In the genomic region with DNA sequence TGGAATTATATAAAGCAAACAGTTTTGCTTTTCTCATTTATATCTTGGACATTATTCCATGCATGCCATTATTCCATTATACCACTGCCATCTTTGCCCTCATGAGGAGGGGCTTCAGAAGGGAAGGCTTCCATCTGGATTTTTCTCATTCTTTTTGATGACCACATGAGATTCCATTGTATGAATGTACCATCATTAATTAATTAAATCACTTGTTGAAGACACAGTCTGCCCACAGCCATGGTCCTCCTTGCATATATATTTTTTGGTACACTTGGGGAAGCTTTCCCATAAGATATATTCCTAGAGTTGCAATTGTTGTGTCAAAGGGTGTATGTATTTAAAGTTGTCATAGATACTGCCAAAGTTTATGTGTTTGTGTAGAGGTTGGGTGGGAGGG, we compare ENCODE assay signal across 23 cellular contexts.
"Had no signal": no experiment of that assay in that cellular context is flagged by ENCODE, and none has a peak within 500 bp of the region (broad histone marks: within the 10 kb centered on the region; RNA-seq: fewer than 3 reads in every experiment).

No MANE protein-coding gene starts in this region.

- H3K4me1 ChIP-seq: breast epithelium had no signal

- H3K27me3 ChIP-seq: breast epithelium, esophagus squamous epithelium, hepatocyte, right atrium auricular region, uterus had no signal

- DNase-seq: activated CD4-positive, alpha-beta T cell treated with anti-CD3 and anti-CD28 coated beads for 4 hours; activated CD4-positive, alpha-beta T cell treated with anti-CD3 and anti-CD28 coated beads, Interleukin-2, amount 50 U/mL, for 4 hours; activated effector memory CD4-positive, alpha-beta T cell treated with Interleukin-2 at 50 U/mL for 16 hours; activated naive CD4-positive, alpha-beta T cell treated with anti-CD3 and anti-CD28 coated beads, Interleukin-2, amount 10 ng/mL, durations not matched to agents 7 days and 5 days; activated naive CD8-positive, alpha-beta T cell treated with anti-CD3 and anti-CD28 coated beads, Interleukin-2, amount 10 ng/mL, durations not matched to agents 7 days and 5 days; amniotic stem cell; central memory CD4-positive, alpha-beta T cell; dermis blood vessel endothelial cell; effector CD4-positive, alpha-beta T cell; esophagus squamous epithelium; foreskin melanocyte; glutamatergic neuron; left colon; mammary epithelial cell; naive thymus-derived CD4-positive, alpha-beta T cell; psoas muscle; stimulated activated CD4-positive, alpha-beta T cell treated with anti-CD3 and anti-CD28 coated beads, Interleukin-4, amount 100 ng/mL, for 1 hour; uterus had no signal

- H3K4me3 ChIP-seq: breast epithelium, esophagus squamous epithelium, hepatocyte, psoas muscle, right atrium auricular region, thoracic aorta had no signal

- H3K9me3 ChIP-seq: breast epithelium, esophagus squamous epithelium, psoas muscle, right atrium auricular region, thoracic aorta, uterus had no signal

- H3K79me2 ChIP-seq: hepatocyte, parathyroid adenoma had no signal

- H3K27ac ChIP-seq: breast epithelium, parathyroid adenoma, psoas muscle, right atrium auricular region, thoracic aorta had no signal

- H3K9ac ChIP-seq: parathyroid adenoma had no signal

- ATAC-seq: left colon; naive thymus-derived CD4-positive, alpha-beta T cell; psoas muscle had no signal

- H3K36me3 ChIP-seq: breast epithelium, right atrium auricular region, thoracic aorta, uterus had no signal

- H2AFZ ChIP-seq: hepatocyte, parathyroid adenoma had no signal
